Comparison of ENCODE assay signal across 1 cellular context in the genomic region with DNA sequence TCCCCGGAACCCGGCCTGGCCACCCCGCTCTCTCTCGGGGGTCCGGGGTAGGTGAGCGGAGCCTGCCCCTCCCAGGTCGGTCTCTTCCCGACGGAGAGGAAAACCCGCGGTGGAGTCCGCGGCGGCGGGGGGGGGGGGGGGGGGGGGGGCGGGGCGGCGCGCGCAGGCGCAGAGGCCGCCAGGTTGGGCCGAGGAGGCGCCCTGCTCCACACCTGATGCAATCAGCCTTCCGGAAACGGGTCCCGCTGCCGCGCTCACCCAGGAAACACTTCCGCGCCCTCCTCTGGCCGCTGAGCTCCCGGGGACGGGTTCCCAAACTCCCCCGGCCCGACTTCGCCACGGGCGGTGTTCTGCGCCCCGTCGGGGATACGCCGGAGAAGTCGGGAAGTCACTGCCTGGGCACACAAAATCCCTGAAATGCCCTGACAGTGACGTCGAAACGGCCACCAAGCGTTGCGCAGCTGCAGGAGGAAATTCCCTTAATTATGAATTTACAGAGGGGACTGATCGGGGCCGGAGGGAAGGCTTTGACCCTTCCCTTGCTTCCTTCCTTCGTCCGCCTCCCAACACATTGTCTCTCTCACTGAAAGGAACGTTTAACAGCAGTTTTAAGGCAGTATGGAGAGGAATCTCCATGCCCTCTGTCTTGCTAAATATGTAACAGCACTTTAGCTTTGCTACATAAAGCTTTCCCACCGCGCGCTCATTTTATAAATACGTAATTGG.
TF ChIP-seq lines count a peak whose summit lies in the region.

No MANE protein-coding gene starts in this region.

TF ChIP-seq in HEK293, 187 proteins besides CTCF, POLR2A, EP300 and RAD21 (continued from another document and continues in another):
- TF ChIP-seq PRDM2 (tag by site-specific recombination; IDR thresholded peaks at IDR 0.05; ENCODE audit: borderline replicate concordance) (no peak), ZNF549 (tag by site-specific recombination; IDR thresholded peaks at IDR 0.05) (no peak), ZNF514 (tag by site-specific recombination; IDR thresholded peaks at IDR 0.05) (no peak), ZSCAN4 (tag by site-specific recombination; IDR thresholded peaks at IDR 0.05) (no peak), ZNF140 (tag by site-specific recombination; IDR thresholded peaks at IDR 0.05) (no peak), ZNF24 (tag by site-specific recombination; IDR thresholded peaks at IDR 0.05) (no peak), ZNF768 (tag by site-specific recombination; IDR thresholded peaks at IDR 0.05) (no peak), ZFHX2 (tag by site-specific recombination; conservative IDR thresholded peaks at IDR 0.05) (no peak), ZNF10 (tag by site-specific recombination; IDR thresholded peaks at IDR 0.05) (0 out of 2 replicates have a peak, but pooled peaks have one; percentile 19), ZBTB26 (tag by site-specific recombination; optimal IDR thresholded peaks at IDR 0.05) (peak; percentile 72), ZNF571 (tag by site-specific recombination; IDR thresholded peaks at IDR 0.05) (no peak), RBAK (tag by site-specific recombination; IDR thresholded peaks at IDR 0.05) (no peak), PRDM6 (tag by site-specific recombination; IDR thresholded peaks at IDR 0.05) (no peak), ZNF560 (tag by site-specific recombination; IDR thresholded peaks at IDR 0.05; ENCODE audit: borderline replicate concordance) (no peak), ZNF529 (tag by site-specific recombination; IDR thresholded peaks at IDR 0.05; ENCODE audit: insufficient replicate concordance) (no peak), KLF17 (tag by site-specific recombination; IDR thresholded peaks at IDR 0.05) (peak; percentile 40; the same call in 1 of the 2 replicates), ZNF423 (tag by site-specific recombination; IDR thresholded peaks at IDR 0.05) (peak; percentile 99), ZBTB7A (tag by site-specific recombination; IDR thresholded peaks at IDR 0.05; ENCODE audit: low read depth) (no peak), ZNF18 (tag by site-specific recombination; IDR thresholded peaks at IDR 0.05) (no peak), ZBTB20 (tag by site-specific recombination; IDR thresholded peaks at IDR 0.05) (peak; percentile 71; the same call in 1 of the 2 replicates), ZFP37 (tag by site-specific recombination; IDR thresholded peaks at IDR 0.05) (no peak), ZEB2 (tag by site-specific recombination; IDR thresholded peaks at IDR 0.05) (peak; percentile 72; the same call in 1 of the 2 replicates), ZNF16 (tag by site-specific recombination; IDR thresholded peaks at IDR 0.05; ENCODE audit: low read depth) (no peak), GLIS1 (tag by site-specific recombination; IDR thresholded peaks at IDR 0.05) (no peak), ZNF501 (tag by site-specific recombination; IDR thresholded peaks at IDR 0.05) (peak; percentile 52; the same call in 1 of the 2 replicates), OVOL3 (tag by site-specific recombination; IDR thresholded peaks at IDR 0.05) (no peak), ZNF23 (tag by site-specific recombination; IDR thresholded peaks at IDR 0.05; ENCODE audit: borderline replicate concordance) (no peak), ZNF785 (tag by site-specific recombination; IDR thresholded peaks at IDR 0.05) (no peak), ZNF274 (IDR thresholded peaks at IDR 0.05; ENCODE audit: low read length) (no peak), ZNF274 (tag by site-specific recombination; IDR thresholded peaks at IDR 0.05; ENCODE audit: borderline replicate concordance) (no peak), ZNF398 (tag by site-specific recombination; IDR thresholded peaks at IDR 0.05) (peak; percentile 55), ZNF391 (tag by site-specific recombination; IDR thresholded peaks at IDR 0.05; ENCODE audit: borderline replicate concordance, low read depth) (no peak), ZNF302 (tag by site-specific recombination; IDR thresholded peaks at IDR 0.05; ENCODE audit: low read depth) (no peak), ZNF704 (tag by site-specific recombination; IDR thresholded peaks at IDR 0.05) (no peak), ZBTB17 (tag by site-specific recombination; IDR thresholded peaks at IDR 0.05) (peak; percentile 35; the same call in 1 of the 2 replicates), BCL6B (tag by site-specific recombination; IDR thresholded peaks at IDR 0.05) (no peak), ZNF221 (tag by site-specific recombination; IDR thresholded peaks at IDR 0.05; ENCODE audit: borderline replicate concordance) (no peak)
- TF ChIP-seq, protein P1, sequence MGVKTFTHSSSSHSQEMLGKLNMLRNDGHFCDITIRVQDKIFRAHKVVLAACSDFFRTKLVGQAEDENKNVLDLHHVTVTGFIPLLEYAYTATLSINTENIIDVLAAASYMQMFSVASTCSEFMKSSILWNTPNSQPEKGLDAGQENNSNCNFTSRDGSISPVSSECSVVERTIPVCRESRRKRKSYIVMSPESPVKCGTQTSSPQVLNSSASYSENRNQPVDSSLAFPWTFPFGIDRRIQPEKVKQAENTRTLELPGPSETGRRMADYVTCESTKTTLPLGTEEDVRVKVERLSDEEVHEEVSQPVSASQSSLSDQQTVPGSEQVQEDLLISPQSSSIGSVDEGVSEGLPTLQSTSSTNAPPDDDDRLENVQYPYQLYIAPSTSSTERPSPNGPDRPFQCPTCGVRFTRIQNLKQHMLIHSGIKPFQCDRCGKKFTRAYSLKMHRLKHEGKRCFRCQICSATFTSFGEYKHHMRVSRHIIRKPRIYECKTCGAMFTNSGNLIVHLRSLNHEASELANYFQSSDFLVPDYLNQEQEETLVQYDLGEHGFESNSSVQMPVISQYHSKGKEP (tag by site-specific recombination; IDR thresholded peaks at IDR 0.05): no peak
